ENCODE assay signal across 9 cellular contexts in the genomic region with DNA sequence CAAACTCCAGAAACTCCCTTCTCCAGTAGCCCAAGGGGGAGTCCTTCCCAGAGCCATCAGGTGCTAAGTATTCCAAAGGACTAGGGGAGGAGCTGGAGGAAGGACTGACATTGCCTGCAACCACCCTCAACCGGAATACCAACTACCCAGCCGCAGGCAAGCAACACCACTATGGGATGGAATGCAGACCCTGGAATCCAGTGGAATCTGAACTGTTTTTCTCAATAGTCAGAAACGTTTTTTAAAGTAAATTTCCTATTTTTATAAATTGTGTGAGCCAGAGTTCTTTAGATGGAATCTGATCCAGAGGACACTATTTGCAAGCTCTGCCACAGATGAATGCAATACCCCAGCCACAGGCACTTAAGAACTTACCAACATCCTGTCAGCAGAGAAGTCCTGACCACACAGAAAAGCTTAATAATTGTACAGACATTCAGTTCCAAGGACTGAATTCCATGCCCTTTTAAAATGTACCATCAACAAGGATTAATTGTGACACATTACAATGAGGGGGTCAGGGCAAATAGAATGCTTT.
DNase-seq lines count a peak whose midpoint lies in the region; ATAC-seq, FAIRE-seq and TF ChIP-seq lines count a peak whose summit lies in the region.
"Had no signal": no experiment of that assay in that cellular context is flagged by ENCODE, and none has a peak within 500 bp of the region (broad histone marks: within the 10 kb centered on the region; RNA-seq: fewer than 3 reads in every experiment).

No MANE protein-coding gene starts in this region.

- H3K4me2 ChIP-seq in trophoblast cell (ENCODE audit: low read length), result peak overlapping the region; percentile 9

- no peak overlapping the region for H2AK5ac ChIP-seq in trophoblast cell (ENCODE audit: low read length)

- H3K4me1 ChIP-seq in trophoblast cell (ENCODE audit: control insufficient read depth in 1 of 2, insufficient read depth in 2 of 2, low read length in 2 of 2), result peaks cover 11 to 13% of the 10 kb centered on the region in 2 experiments
- peaks cover 0 to 26% (median 0%) of the 10 kb centered on the region in 3 donors for H3K4me1 ChIP-seq in esophagus squamous epithelium
- H3K4me1 ChIP-seq: prostate gland had no signal

- H3K79me2 ChIP-seq in trophoblast cell (ENCODE audit: control insufficient read depth, insufficient read depth, low read length, poor library complexity), result no peaks in the 10 kb centered on the region

- peak; percentile 70 for DNase-seq in GM03348 (ENCODE audit: low spot score)
- DNase-seq in RCC 7860 (ENCODE audit: low spot score), result peak; percentile 82
- DNase-seq in fibroblast of pulmonary artery (ENCODE audit: low read depth), result peak; percentile 51
- peak; percentile 75 to 84 for DNase-seq in trophoblast cell
- no peak for DNase-seq in DMS153 (lab: John Stamatoyannopoulos, UW)
- DNase-seq in esophagus squamous epithelium (lab: John Stamatoyannopoulos, UW), result no peak

- H3K4ac ChIP-seq in trophoblast cell (ENCODE audit: low read depth, low read length), result no peak overlapping the region

- intact Hi-C loops in esophagus squamous epithelium (cut with DNase I), result no loop called here

- ATAC-seq in HG03378 (IDR thresholded peaks at IDR 0.05; ENCODE audit: unreplicated experiment) (no peak), HG03196 (IDR thresholded peaks at IDR 0.05; ENCODE audit: unreplicated experiment) (no peak)

- no peak overlapping the region for H3K23ac ChIP-seq in trophoblast cell (ENCODE audit: low read length)

- H2BK12ac ChIP-seq in trophoblast cell (ENCODE audit: low read length), result no peak overlapping the region

- H3K27me3 ChIP-seq in trophoblast cell (ENCODE audit: insufficient read depth, low read length) (no peaks in the 10 kb centered on the region), esophagus squamous epithelium (no peaks in the 10 kb centered on the region)

- no peak overlapping the region for H2BK120ac ChIP-seq in trophoblast cell (ENCODE audit: insufficient read depth, low read length, poor library complexity)

- H3K27ac ChIP-seq in trophoblast cell (ENCODE audit: low read depth, low read length), result peak overlapping the region; percentile 57
- H3K27ac ChIP-seq in esophagus squamous epithelium, result peak overlapping the region in 2 of 4 donors; percentile 26 to 55
- H3K27ac ChIP-seq: prostate gland had no signal

- no peak overlapping the region for H2BK5ac ChIP-seq in trophoblast cell (ENCODE audit: low read depth, low read length, poor library complexity)

- no peak overlapping the region for H2AFZ ChIP-seq in trophoblast cell (ENCODE audit: insufficient read depth, low read length, poor library complexity)

- H3K36me3 ChIP-seq in trophoblast cell (ENCODE audit: control insufficient read depth in 1 of 2, insufficient read depth in 2 of 2, low read length in 2 of 2) (peaks cover 4 to 5% of the 10 kb centered on the region in 2 experiments), esophagus squamous epithelium (peaks cover 0 to 42% (median 0%) of the 10 kb centered on the region in 3 donors)
- H3K36me3 ChIP-seq: prostate gland had no signal

- TF ChIP-seq CTCF in fibroblast of pulmonary artery (IDR thresholded peaks at IDR 0.05; ENCODE audit: low read length, missing control alignments) (no peak), esophagus squamous epithelium (IDR thresholded peaks at IDR 0.05) (no peak)

- H4K91ac ChIP-seq in trophoblast cell (ENCODE audit: low read depth, low read length), result no peak overlapping the region

- no peak overlapping the region for H4K12ac ChIP-seq in trophoblast cell (ENCODE audit: low read depth, low read length)

- H3K14ac ChIP-seq in trophoblast cell (ENCODE audit: low read length), result no peak overlapping the region

- WGBS in trophoblast cell (ENCODE audit: extremely low coverage, insufficient coverage, insufficient read length), result no CpG with 5 or more reads among the region's 3 CpGs
- WGBS in esophagus squamous epithelium, 2 donors, result 82 to 94% methylated on average over 3 of the region's 3 CpGs

- H3K9me3 ChIP-seq in trophoblast cell (ENCODE audit: insufficient read depth, low read depth, low read length), result no peaks in the 10 kb centered on the region
- H3K9me3 ChIP-seq in esophagus squamous epithelium, result no peaks in the 10 kb centered on the region
- H3K9me3 ChIP-seq: prostate gland had no signal

- H3K18ac ChIP-seq in trophoblast cell (ENCODE audit: low read length), result no peak overlapping the region

- no peak for TF ChIP-seq POLR2A in esophagus squamous epithelium (IDR thresholded peaks at IDR 0.05)

- H3K4me3 ChIP-seq in fibroblast of pulmonary artery (replicated peaks; ENCODE audit: low read depth, low read length), result no peak overlapping the region
- H3K4me3 ChIP-seq in trophoblast cell (ENCODE audit: low read depth, low read length), result no peak overlapping the region
- no peak overlapping the region for H3K4me3 ChIP-seq in esophagus squamous epithelium
- H3K4me3 ChIP-seq: prostate gland had no signal

- peak; percentile 95 for FAIRE-seq in RCC 7860 (lab: Jason Lieb, UNC)

- no peak overlapping the region for H3K9ac ChIP-seq in trophoblast cell (ENCODE audit: low read length)

- no peaks in the 10 kb centered on the region for H3K79me1 ChIP-seq in trophoblast cell (ENCODE audit: low read length)

- H4K8ac ChIP-seq in trophoblast cell (ENCODE audit: low read depth, low read length), result no peak overlapping the region

Comparison
In these comparisons a context has a peak if more than half of its experiments do, and no peak if none do; other contexts are left out.
1. DNase-seq: peak in GM03348 (single experiment), RCC 7860 (single experiment), fibroblast of pulmonary artery (single experiment) and trophoblast cell (2 of 2); none in DMS153 (single experiment) and esophagus squamous epithelium (single experiment).